Comparison of ENCODE assay signal across 6 cellular contexts in genomic region chr6:117014641-117015473, GRCh38.
A peak's percentile ranks its signal among the peaks of the same experiment; 100 is the strongest.
DNase-seq lines count a peak whose midpoint lies in the region; ATAC-seq, FAIRE-seq and TF ChIP-seq lines count a peak whose summit lies in the region.
"Not testable (repeated sequence)": the region's sequence is repeated elsewhere in the genome, so short reads cannot be mapped to it uniquely, and the experiment has no call there.

No MANE protein-coding gene starts in this region.

- 4% methylated on average over 22 of the region's 43 CpGs for WGBS in K562 (ENCODE audit: insufficient coverage, low coverage, missing lambda C conversion rate)
- WGBS in H1 (ENCODE audit: extremely low coverage in 1 of 2, insufficient coverage in 1 of 2, insufficient read length in 1 of 2, insufficient replicate concordance in 2 of 2, low coverage in 1 of 2, low lambda C conversion rate in 2 of 2, missing lambda C conversion rate in 1 of 2), 2 experiments = 96% methylated on average over 21 of the region's 43 CpGs; no CpG with 5 or more reads in 1 of the 2 experiments
- WGBS in right cardiac atrium = 92% methylated on average over 43 of the region's 43 CpGs
- WGBS in HepG2 (ENCODE audit: low lambda C conversion rate) = 0% methylated on average over 1 of the region's 43 CpGs
- 76 to 82% methylated on average over 8 to 42 of the region's 43 CpGs for WGBS in testis, 2 donors

- H2BK20ac ChIP-seq in H1 (ENCODE audit: low read length) = not testable (repeated sequence)

- H3K36me3 ChIP-seq in K562 (ENCODE audit: control insufficient read depth, insufficient read depth, low read length); H1 (ENCODE audit: control insufficient read depth in 2 of 4, insufficient read depth in 4 of 4, low read length in 3 of 4); HepG2 (replicated peaks in 1 of 2; ENCODE audit: control insufficient read depth in 1 of 2, insufficient read depth in 2 of 2, low read length in 2 of 2); testis (ENCODE audit: low read depth, missing control alignments): not testable (repeated sequence)

- in situ Hi-C loops in K562 (cut with MboI); HepG2 (cut with HindIII; ENCODE audit: extremely low pct_ligation_motif_present, low pct_unique_long_range_greater_than_20kb): not testable (repeated sequence)

- H3K23ac ChIP-seq in H1 (ENCODE audit: insufficient read length) = not testable (repeated sequence)

- not testable (repeated sequence) for FAIRE-seq in K562 (lab: Jason Lieb, UNC); H1 (lab: Jason Lieb, UNC); HepG2 (lab: Jason Lieb, UNC)

- not testable (repeated sequence) for H3K23me2 ChIP-seq in H1 (ENCODE audit: low read depth, low read length)

- not testable (repeated sequence) for H2BK15ac ChIP-seq in H1 (ENCODE audit: low read length)

- not testable (repeated sequence) for H3K18ac ChIP-seq in H1 (ENCODE audit: extremely low read depth, low read length)

- not testable (repeated sequence) for H3K79me2 ChIP-seq in K562 (ENCODE audit: control insufficient read depth, insufficient read depth, low read length); H1 (ENCODE audit: control insufficient read depth in 1 of 2, insufficient read depth in 2 of 2, low read length in 2 of 2); HepG2 (ENCODE audit: insufficient read depth, low read length)

- not testable (repeated sequence) for H3K9me1 ChIP-seq in K562 (ENCODE audit: control insufficient read depth, insufficient read depth, low read length)

- not testable (repeated sequence) for H4K5ac ChIP-seq in H1 (ENCODE audit: insufficient read length, low read depth, low read length)

- TF ChIP-seq POLR2A in K562 (conservative IDR thresholded peaks at IDR 0.05); H1 (IDR thresholded peaks at IDR 0.05; ENCODE audit: control extremely low read depth in 1 of 2, low read depth in 2 of 2, low read length in 2 of 2); HepG2 (IDR thresholded peaks at IDR 0.05; ENCODE audit: insufficient read depth in 1 of 2, low read depth in 2 of 2, low read length in 2 of 2); testis (IDR thresholded peaks at IDR 0.05): not testable (repeated sequence)

- not testable (repeated sequence) for TF ChIP-seq CTCF in K562 (IDR thresholded peaks at IDR 0.05 in 2 of 3, conservative IDR thresholded peaks at IDR 0.05 in 1 of 3; ENCODE audit: insufficient read depth in 2 of 3, low read depth in 1 of 3, low read length in 3 of 3); H1 (IDR thresholded peaks at IDR 0.05; ENCODE audit: control extremely low read depth in 1 of 3, insufficient read depth in 1 of 3, low read depth in 1 of 3, low read length in 3 of 3); HepG2 (CRISPR knock-in tag; IDR thresholded peaks at IDR 0.05); testis (IDR thresholded peaks at IDR 0.05)

- not testable (repeated sequence) for H3K4ac ChIP-seq in H1 (replicated peaks; ENCODE audit: insufficient read length, low read depth, low read length)

- not testable (repeated sequence) for H3K9ac ChIP-seq in K562 (ENCODE audit: insufficient read depth in 1 of 2, low read depth in 2 of 2, low read length in 2 of 2); H1 (replicated peaks in 1 of 4; ENCODE audit: extremely low read depth in 1 of 4, low read depth in 3 of 4, low read length in 3 of 4); HepG2 (ENCODE audit: insufficient read depth, low read depth, low read length)

- H3K27me3 ChIP-seq in K562 (ENCODE audit: control insufficient read depth in 2 of 2, insufficient read depth in 2 of 2, low read length in 2 of 2); H1 (replicated peaks in 1 of 4; ENCODE audit: control insufficient read depth in 3 of 4, extremely low read depth in 1 of 4, insufficient read depth in 3 of 4, low read length in 3 of 4); right cardiac atrium (ENCODE audit: control insufficient read depth, insufficient read depth); HepG2 (ENCODE audit: control insufficient read depth in 1 of 2, insufficient read depth in 2 of 2, low read length in 2 of 2); testis: not testable (repeated sequence)

- not testable (repeated sequence) for TF ChIP-seq EP300 in K562 (IDR thresholded peaks at IDR 0.05; ENCODE audit: low read length); H1 (IDR thresholded peaks at IDR 0.05; ENCODE audit: borderline replicate concordance in 1 of 2, low read depth in 2 of 2, low read length in 2 of 2); HepG2 (IDR thresholded peaks at IDR 0.05; ENCODE audit: low read depth in 2 of 2, low read length in 2 of 2); HepG2 (CRISPR knock-in tag; IDR thresholded peaks at IDR 0.05; ENCODE audit: borderline replicate concordance)

- POLR2A ChIA-PET in K562 (lab: Yijun Ruan, JAX); H1 (lab: Charles Lee; ENCODE audit: partially characterized antibody); HepG2 (lab: Yijun Ruan, JAX): not testable (repeated sequence)

- not testable (repeated sequence) for H2AK5ac ChIP-seq in H1 (ENCODE audit: low read depth, low read length)

- H4K91ac ChIP-seq in H1 (replicated peaks; ENCODE audit: insufficient read length, low read length) = not testable (repeated sequence)

- H3K14ac ChIP-seq in H1 (ENCODE audit: insufficient read length) = not testable (repeated sequence)

- not testable (repeated sequence) for H3K4me3 ChIP-seq in K562; H1 (ENCODE audit: extremely low read depth in 1 of 4, insufficient read depth in 2 of 4, low read depth in 3 of 4, low read length in 4 of 4); right cardiac atrium (ENCODE audit: low read length); HepG2 (replicated peaks in 1 of 3; ENCODE audit: insufficient read depth in 1 of 3, low read depth in 2 of 3, low read length in 3 of 3)
- H3K4me3 ChIP-seq in testis = peak overlapping the region; percentile 26 to 45

- intact Hi-C loops in K562 (cut with micrococcal nuclease); right cardiac atrium (cut with DNase I); HepG2 (cut with micrococcal nuclease; ENCODE audit: unreplicated experiment); testis (cut with DNase I; ENCODE audit: low total_unique reads): not testable (repeated sequence)

- H2BK5ac ChIP-seq in H1 (ENCODE audit: low read depth, low read length) = not testable (repeated sequence)

- not testable (repeated sequence) for H3K56ac ChIP-seq in H1 (replicated peaks; ENCODE audit: insufficient read length, low read depth, low read length)

- not testable (repeated sequence) for H4K20me1 ChIP-seq in K562 (replicated peaks; ENCODE audit: control insufficient read depth, insufficient read depth, low read length); H1 (replicated peaks in 1 of 2; ENCODE audit: control insufficient read depth in 1 of 2, insufficient read depth in 2 of 2, low read length in 2 of 2); HepG2 (ENCODE audit: insufficient read depth, low read length)

- not testable (repeated sequence) for H2BK12ac ChIP-seq in H1 (ENCODE audit: low read depth, low read length)

- not testable (repeated sequence) for H3K79me1 ChIP-seq in H1 (ENCODE audit: low read depth, low read length)

- not testable (repeated sequence) for H3K4me2 ChIP-seq in K562 (ENCODE audit: insufficient read depth, low read length); H1 (ENCODE audit: insufficient read depth in 1 of 2, low read depth in 2 of 2, low read length in 2 of 2); HepG2 (ENCODE audit: low read depth, low read length)

- H3K4me1 ChIP-seq in K562 (replicated peaks in 1 of 2; ENCODE audit: control insufficient read depth in 2 of 2, insufficient read depth in 2 of 2, low read length in 2 of 2); H1 (replicated peaks in 1 of 4; ENCODE audit: control insufficient read depth in 3 of 4, insufficient read depth in 4 of 4, low read length in 3 of 4); right cardiac atrium (ENCODE audit: control insufficient read depth, insufficient read depth, low read length); HepG2 (ENCODE audit: insufficient read depth, low read length); testis: not testable (repeated sequence)

- peak overlapping the region; percentile 25; the same call in 1 of the 2 replicates for H4K8ac ChIP-seq in H1 (ENCODE audit: extremely low read depth, insufficient read depth, low read length)

- CTCF ChIA-PET in K562 (lab: Yijun Ruan, JAX; ENCODE audit: low intra/inter-chr PET ratio); HepG2 (lab: Yijun Ruan, JAX; ENCODE audit: low intra/inter-chr PET ratio, low total read pairs): not testable (repeated sequence)
- CTCF ChIA-PET in H1 (lab: Charles Lee; ENCODE audit: partially characterized antibody) = interaction anchor here (0.6 to 1.8 kb wide), 6 partner anchors 44 to 253 kb away, joined by 3 to 5 read pairs (median 4); no protein-coding TSS in a partner anchor

- not testable (repeated sequence) for BruUV-seq in K562 (replicated peaks; lab: Mats Ljungman, UMichigan); HepG2 (replicated peaks; lab: Mats Ljungman, UMichigan)

- DNase-seq in ELF-1 (ENCODE audit: low read depth, low spot score) (peak; percentile 38), right cardiac atrium (peak in 2 of 3 donors; percentile 27 to 46), testis (peak; percentile 14)
- DNase-seq in K562 (ENCODE audit: extremely low read depth in 1 of 4, low spot score in 3 of 4); H1 (ENCODE audit: low read depth in 1 of 2, low spot score in 2 of 2); HepG2 (ENCODE audit: low spot score): not testable (repeated sequence)

- H2AFZ ChIP-seq in K562 (ENCODE audit: low read depth, low read length) = 0 out of 2 replicates have a peak overlapping the region, but pooled peaks have one; percentile 32
- not testable (repeated sequence) for H2AFZ ChIP-seq in H1 (ENCODE audit: low read length); HepG2 (ENCODE audit: low read length)

- ATAC-seq in K562, right cardiac atrium, HepG2: not testable (repeated sequence)

- not testable (repeated sequence) for H3K27ac ChIP-seq in K562 (ENCODE audit: extremely low read depth, low read depth, low read length); H1 (ENCODE audit: low read depth, low read length); right cardiac atrium (ENCODE audit: low read length); HepG2 (ENCODE audit: extremely low read length, insufficient read depth, low read length); testis

- H2BK120ac ChIP-seq in H1 (replicated peaks; ENCODE audit: low read depth, low read length) = not testable (repeated sequence)

- TF ChIP-seq RAD21 in K562 (CRISPR knock-in tag; conservative IDR thresholded peaks at IDR 0.05 in 1 of 2, IDR thresholded peaks at IDR 0.05 in 1 of 2); H1 (IDR thresholded peaks at IDR 0.05 in 1 of 2, conservative IDR thresholded peaks at IDR 0.05 in 1 of 2; ENCODE audit: low read depth in 2 of 2, low read length in 2 of 2); HepG2 (CRISPR knock-in tag; IDR thresholded peaks at IDR 0.05): not testable (repeated sequence)

- H3K9me3 ChIP-seq in K562 (replicated peaks; ENCODE audit: control insufficient read depth, insufficient read depth, low read depth, low read length); H1 (ENCODE audit: insufficient read depth in 2 of 2, low read depth in 1 of 2, low read length in 1 of 2); right cardiac atrium (ENCODE audit: control insufficient read depth, low read length); HepG2 (ENCODE audit: low read length); testis: not testable (repeated sequence)
